Comparison of ENCODE assay signal across 21 cellular contexts in genomic region chr2:52880872-52881271, GRCh38.
DNase-seq lines count a peak whose midpoint lies in the region; TF ChIP-seq lines count a peak whose summit lies in the region.
"Had no signal": no experiment of that assay in that cellular context is flagged by ENCODE, and none has a peak within 500 bp of the region (broad histone marks: within the 10 kb centered on the region; RNA-seq: fewer than 3 reads in every experiment).

No MANE protein-coding gene starts in this region.

- TF ChIP-seq POLR2A in adrenal gland (IDR thresholded peaks at IDR 0.05): no peak

- H3K36me3 ChIP-seq in brain microvascular endothelial cell (replicated peaks) (no peaks in the 10 kb centered on the region), adrenal gland (replicated peaks in 1 of 2) (no peaks in the 10 kb centered on the region)
- H3K36me3 ChIP-seq: BE2C, SJSA1 had no signal

- H3K27ac ChIP-seq in brain microvascular endothelial cell: peak overlapping the region; percentile 62
- H3K27ac ChIP-seq in adrenal gland: no peak overlapping the region
- H3K27ac ChIP-seq: 22Rv1, GM23248, RWPE1, SJSA1 had no signal

- H3K27me3 ChIP-seq in brain microvascular endothelial cell (replicated peaks): no peaks in the 10 kb centered on the region
- no peaks in the 10 kb centered on the region for H3K27me3 ChIP-seq in adrenal gland
- H3K27me3 ChIP-seq: BE2C, SJSA1 had no signal

- intact Hi-C loops in adrenal gland (cut with DNase I): no loop called here

- no peaks in the 10 kb centered on the region for H3K4me1 ChIP-seq in adrenal gland (replicated peaks in 1 of 2)
- H3K4me1 ChIP-seq: BE2C had no signal

- DNase-seq in DMS53 (lab: John Stamatoyannopoulos, UW) (peak; percentile 47), DMS53 treated with DMSO at 0.1 percent for 48 hours (lab: John Stamatoyannopoulos, UW; ENCODE audit: unreplicated experiment) (no peak), NCI-H526 (lab: John Stamatoyannopoulos, UW) (peak; percentile 72 to 80), brain microvascular endothelial cell (peak; percentile 18), renal cortical epithelial cell (ENCODE audit: low read depth) (peak; percentile 36), NCI-H510A (lab: John Stamatoyannopoulos, UW) (no peak), iPS-NIHi7 (ENCODE audit: extremely low spot score) (no peak), adrenal gland (no peak)
- DNase-seq: BE2C; CD4-positive, alpha-beta T cell; DND-41; GM23248; NCI-H1436; NCI-H2029 treated with DMSO at 0.1 percent for 48 hours; NCI-H2171 treated with DMSO at 0.1 percent for 48 hours; NCI-H510A treated with DMSO at 0.1 percent for 48 hours; SW 1271 had no signal

- H3K9me3 ChIP-seq in adrenal gland (replicated peaks in 1 of 3): no peaks in the 10 kb centered on the region
- H3K9me3 ChIP-seq: BE2C, SJSA1 had no signal

- in situ Hi-C loops in brain microvascular endothelial cell (cut with HindIII; ENCODE audit: low pct_ligation_motif_present, low sequenced_read_pairs): no loop called here

- WGBS in adrenal gland, 4 donors: 55 to 65% (median 59%) methylated on average over 3 of the region's 3 CpGs

- TF ChIP-seq CTCF in brain microvascular endothelial cell (IDR thresholded peaks at IDR 0.05; ENCODE audit: low read depth, low read length, missing control alignments): no peak
- TF ChIP-seq CTCF in adrenal gland (IDR thresholded peaks at IDR 0.05): no peak

- H3K4me3 ChIP-seq in brain microvascular endothelial cell (ENCODE audit: low read depth, low read length) (no peak overlapping the region), adrenal gland (no peak overlapping the region)
- H3K4me3 ChIP-seq: GM23248, K562, SJSA1 had no signal

Comparison
In these comparisons a context has a peak if more than half of its experiments do, and no peak if none do; other contexts are left out.
1. DNase-seq: peak in DMS53 (single experiment), NCI-H526 (2 of 2), brain microvascular endothelial cell (single experiment) and renal cortical epithelial cell (single experiment); none in DMS53 treated with DMSO at 0.1 percent for 48 hours (single experiment), NCI-H510A (single experiment), iPS-NIHi7 (single experiment) and adrenal gland (0 of 7).